Comparison of ENCODE assay signal across 16 cellular contexts in genomic region chr10:7035111-7035761, GRCh38.
DNase-seq lines count a peak whose midpoint lies in the region; FAIRE-seq and TF ChIP-seq lines count a peak whose summit lies in the region.
"Had no signal": no experiment of that assay in that cellular context is flagged by ENCODE, and none has a peak within 500 bp of the region (broad histone marks: within the 10 kb centered on the region; RNA-seq: fewer than 3 reads in every experiment).

No MANE protein-coding gene starts in this region.

- H3K27ac Mint-ChIP-seq in CD4-positive, alpha-beta memory T cell = peak overlapping the region in 4 of 7 donors; percentile 2 to 82 (median 50)
- H3K27ac Mint-ChIP-seq in activated naive CD4-positive, alpha-beta T cell treated with anti-CD3 and anti-CD28 coated beads, Interleukin-2, amount 10 ng/mL, durations not matched to agents 7 days and 5 days = peak overlapping the region; percentile 62
- no peak overlapping the region for H3K27ac Mint-ChIP-seq in MCF 10A (ENCODE audit: low read depth, unreplicated experiment)
- H3K27ac Mint-ChIP-seq in chondrocyte (ENCODE audit: unreplicated experiment) = no peak overlapping the region

- H3K4me1 Mint-ChIP-seq in CD4-positive, alpha-beta memory T cell = peaks cover 3 to 48% (median 16%) of the 10 kb centered on the region in 4 donors
- peaks cover 14% of the 10 kb centered on the region for H3K4me1 Mint-ChIP-seq in activated naive CD4-positive, alpha-beta T cell treated with anti-CD3 and anti-CD28 coated beads, Interleukin-2, amount 10 ng/mL, durations not matched to agents 7 days and 5 days
- H3K4me1 Mint-ChIP-seq in MCF 10A (ENCODE audit: insufficient read depth, unreplicated experiment) (no peaks in the 10 kb centered on the region), chondrocyte (ENCODE audit: low read depth) (peaks cover 12% of the 10 kb centered on the region)
- H3K4me1 Mint-ChIP-seq: neural crest cell had no signal

- H3K36me3 Mint-ChIP-seq in CD4-positive, alpha-beta memory T cell = peaks cover 0 to 4% of the 10 kb centered on the region in 2 donors
- no peaks in the 10 kb centered on the region for H3K36me3 Mint-ChIP-seq in activated naive CD4-positive, alpha-beta T cell treated with anti-CD3 and anti-CD28 coated beads, Interleukin-2, amount 10 ng/mL, durations not matched to agents 7 days and 5 days
- H3K36me3 Mint-ChIP-seq in MCF 10A (ENCODE audit: insufficient read depth, unreplicated experiment) = no peaks in the 10 kb centered on the region
- no peaks in the 10 kb centered on the region for H3K36me3 Mint-ChIP-seq in chondrocyte (ENCODE audit: low read depth)

- CTCF ChIA-PET in CD4-positive, alpha-beta memory T cell (lab: Charles Lee; ENCODE audit: partially characterized antibody) = no interaction called here
- CTCF ChIA-PET in activated naive CD4-positive, alpha-beta T cell treated with anti-CD3 and anti-CD28 coated beads, Interleukin-2, amount 10 ng/mL, durations not matched to agents 7 days and 5 days (lab: Charles Lee) = no interaction called here
- CTCF ChIA-PET in MCF 10A (lab: Yijun Ruan, JAX) = interaction anchor here (1.1 kb wide), 1 partner anchor 117 kb away, joined by 3 read pairs; no protein-coding TSS in a partner anchor

- peak overlapping the region in 2 of 8 donors; percentile 27 to 66 for H3K4me3 Mint-ChIP-seq in CD4-positive, alpha-beta memory T cell
- no peak overlapping the region for H3K4me3 Mint-ChIP-seq in activated naive CD4-positive, alpha-beta T cell treated with anti-CD3 and anti-CD28 coated beads, Interleukin-2, amount 10 ng/mL, durations not matched to agents 7 days and 5 days
- H3K4me3 Mint-ChIP-seq in MCF 10A (ENCODE audit: unreplicated experiment) (no peak overlapping the region), chondrocyte (ENCODE audit: unreplicated experiment) (no peak overlapping the region)
- H3K4me3 Mint-ChIP-seq: neural crest cell had no signal

- no peak for FAIRE-seq in D721Med (lab: Jason Lieb, UNC)
- FAIRE-seq: RCC 7860 had no signal

- POLR2A ChIA-PET in CD4-positive, alpha-beta memory T cell (lab: Charles Lee; ENCODE audit: partially characterized antibody) = no interaction called here
- POLR2A ChIA-PET in MCF 10A (lab: Yijun Ruan, JAX) = interaction anchor here (0.6 to 0.7 kb wide), 2 partner anchors 16 to 85 kb away, joined by 3 read pairs; no protein-coding TSS in a partner anchor

- no peaks in the 10 kb centered on the region for H3K9me3 ChIP-seq in CD4-positive, alpha-beta memory T cell (ENCODE audit: control insufficient read depth in 1 of 2, low read length in 2 of 2)
- H3K9me3 ChIP-seq: vagina had no signal

- BruUV-seq in MCF 10A (replicated peaks; lab: Mats Ljungman, UMichigan) = no TSS peak

- peaks cover 0 to 3% (median 0%) of the 10 kb centered on the region in 8 donors for H3K9me3 Mint-ChIP-seq in CD4-positive, alpha-beta memory T cell
- peaks cover 1% of the 10 kb centered on the region for H3K9me3 Mint-ChIP-seq in activated naive CD4-positive, alpha-beta T cell treated with anti-CD3 and anti-CD28 coated beads, Interleukin-2, amount 10 ng/mL, durations not matched to agents 7 days and 5 days
- no peaks in the 10 kb centered on the region for H3K9me3 Mint-ChIP-seq in MCF 10A (ENCODE audit: unreplicated experiment)
- H3K9me3 Mint-ChIP-seq in chondrocyte (ENCODE audit: low read depth) = no peaks in the 10 kb centered on the region

- DNase-seq in CD4-positive, alpha-beta memory T cell = peak in 2 of 5 donors; percentile 5 to 36
- DNase-seq in Kasumi-1 (lab: John Stamatoyannopoulos, UW) = peak; percentile 61 to 64
- DNase-seq in activated naive CD4-positive, alpha-beta T cell treated with anti-CD3 and anti-CD28 coated beads, Interleukin-2, amount 10 ng/mL, durations not matched to agents 7 days and 5 days = no peak
- peak; percentile 38 for DNase-seq in stimulated activated CD4-positive, alpha-beta T cell treated with anti-CD3 and anti-CD28 coated beads, Interleukin-2, amount 100 ng/mL, for 4 hours (ENCODE audit: low read depth)
- no peak for DNase-seq in MCF 10A (ENCODE audit: unreplicated experiment)
- DNase-seq in D721Med (ENCODE audit: insufficient read length, low spot score) = no peak
- no peak for DNase-seq in chondrocyte (ENCODE audit: low spot score)
- no peak for DNase-seq in UCSD-AML1 (lab: John Stamatoyannopoulos, UW; ENCODE audit: unreplicated experiment)
- DNase-seq: DMS79; effector CD4-positive, alpha-beta T cell; NCI-H1105; NCI-H2227 treated with DMSO at 0.1 percent for 48 hours; right cardiac atrium had no signal

- no peaks in the 10 kb centered on the region for H3K36me3 ChIP-seq in CD4-positive, alpha-beta memory T cell (ENCODE audit: insufficient read depth, low read length)
- H3K36me3 ChIP-seq: vagina had no signal

- no peaks in the 10 kb centered on the region for H3K27me3 Mint-ChIP-seq in CD4-positive, alpha-beta memory T cell
- H3K27me3 Mint-ChIP-seq in activated naive CD4-positive, alpha-beta T cell treated with anti-CD3 and anti-CD28 coated beads, Interleukin-2, amount 10 ng/mL, durations not matched to agents 7 days and 5 days = peaks cover 8% of the 10 kb centered on the region
- peaks cover 13% of the 10 kb centered on the region for H3K27me3 Mint-ChIP-seq in MCF 10A (ENCODE audit: insufficient read depth, unreplicated experiment)
- H3K27me3 Mint-ChIP-seq in chondrocyte (ENCODE audit: low read depth) = no peaks in the 10 kb centered on the region

- H3K4me3 ChIP-seq in CD4-positive, alpha-beta memory T cell (ENCODE audit: low read length in 2 of 2) = no peak overlapping the region
- H3K4me3 ChIP-seq: vagina had no signal

- TF ChIP-seq CTCF in MCF 10A (IDR thresholded peaks at IDR 0.05; ENCODE audit: unreplicated experiment) (no peak), D721Med (IDR thresholded peaks at IDR 0.05; ENCODE audit: insufficient read depth, missing control alignments) (no peak), chondrocyte (IDR thresholded peaks at IDR 0.05) (no peak)

- H3K27me3 ChIP-seq in CD4-positive, alpha-beta memory T cell (ENCODE audit: insufficient read depth, low read length) = no peaks in the 10 kb centered on the region
- H3K27me3 ChIP-seq: vagina had no signal

- no peak overlapping the region for H3K27ac ChIP-seq in CD4-positive, alpha-beta memory T cell (ENCODE audit: low read depth, low read length)
- H3K27ac ChIP-seq: vagina had no signal

- H3K4me1 ChIP-seq in CD4-positive, alpha-beta memory T cell (ENCODE audit: insufficient read depth, low read length) = peaks cover 28% of the 10 kb centered on the region
- H3K4me1 ChIP-seq: vagina had no signal

- intact Hi-C loops in CD4-positive, alpha-beta memory T cell (cut with micrococcal nuclease) = no loop called here
- intact Hi-C loops in MCF 10A (cut with micrococcal nuclease) = no loop called here

Comparison
In these comparisons a context has a peak if more than half of its experiments do, and no peak if none do; other contexts are left out.
1. DNase-seq: peak in Kasumi-1 (2 of 2) and stimulated activated CD4-positive, alpha-beta T cell treated with anti-CD3 and anti-CD28 coated beads, Interleukin-2, amount 100 ng/mL, for 4 hours (single experiment); none in activated naive CD4-positive, alpha-beta T cell treated with anti-CD3 and anti-CD28 coated beads, Interleukin-2, amount 10 ng/mL, durations not matched to agents 7 days and 5 days (single experiment), MCF 10A (single experiment), D721Med (single experiment), chondrocyte (single experiment) and UCSD-AML1 (single experiment).
2. H3K27ac Mint-ChIP-seq: peak in CD4-positive, alpha-beta memory T cell (4 of 7) and activated naive CD4-positive, alpha-beta T cell treated with anti-CD3 and anti-CD28 coated beads, Interleukin-2, amount 10 ng/mL, durations not matched to agents 7 days and 5 days (single experiment); none in MCF 10A (single experiment) and chondrocyte (single experiment).